ENCODE assay signal across 7 cellular contexts in the genomic region with DNA sequence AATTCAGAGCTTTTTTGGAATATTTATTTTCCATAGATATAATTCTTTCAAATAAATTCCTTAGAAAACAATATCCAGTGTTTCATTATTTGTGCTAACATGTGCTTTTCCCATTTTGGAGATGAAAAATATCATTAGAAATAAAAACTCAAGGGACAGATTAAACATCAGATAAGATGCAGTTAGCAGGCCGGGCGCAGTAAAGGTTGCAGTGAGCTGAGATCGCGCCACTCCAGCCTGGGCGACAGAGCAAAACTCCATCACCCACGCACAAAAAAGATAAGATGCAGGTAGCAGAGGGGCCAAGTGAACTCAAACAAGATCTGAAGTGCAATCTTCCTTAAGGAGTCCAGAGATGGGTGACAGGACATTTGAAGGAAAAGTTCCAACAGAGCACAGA.
"Had no signal": no experiment of that assay in that cellular context is flagged by ENCODE, and none has a peak within 500 bp of the region (broad histone marks: within the 10 kb centered on the region; RNA-seq: fewer than 3 reads in every experiment).

No MANE protein-coding gene starts in this region.

- H3K4me3 ChIP-seq: K562 had no signal

- H3K9ac ChIP-seq: KMS-11 had no signal

- H3K36me3 Mint-ChIP-seq: IgD-negative memory B cell had no signal

- DNase-seq: IMR-90, KBM-7, KG1 had no signal

- H3K27ac ChIP-seq: HL-60, KMS-11 had no signal

- H3K9me3 Mint-ChIP-seq: IgD-negative memory B cell had no signal

- H3K4me2 ChIP-seq: KMS-11 had no signal
